Comparison of ENCODE assay signal across 27 cellular contexts in the genomic region with DNA sequence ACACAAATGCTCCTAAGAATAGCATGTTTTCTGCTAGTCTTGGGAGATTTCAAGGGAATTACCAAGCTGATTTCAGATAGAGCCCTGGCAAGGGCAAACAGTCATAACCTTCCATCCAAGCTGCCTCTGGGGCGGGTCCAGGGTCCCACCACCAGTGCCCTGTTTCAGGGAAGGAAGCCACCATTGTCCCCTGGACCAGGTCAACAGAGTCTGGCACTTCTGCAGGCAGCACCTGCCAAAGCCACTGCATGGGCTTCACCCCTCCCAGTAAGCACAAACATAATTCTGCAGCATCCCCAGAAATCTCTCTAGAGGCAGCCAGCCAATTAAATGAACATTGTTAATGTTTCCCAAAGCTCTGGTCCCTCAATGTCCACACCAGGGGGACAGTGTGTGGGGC.
"Had no signal": no experiment of that assay in that cellular context is flagged by ENCODE, and none has a peak within 500 bp of the region (broad histone marks: within the 10 kb centered on the region; RNA-seq: fewer than 3 reads in every experiment).

No MANE protein-coding gene starts in this region.

- H3K27me3 ChIP-seq: stomach, suprapubic skin, testis, thyroid gland, tibial artery, tibial nerve, transverse colon, upper lobe of left lung, upper lobe of right lung, uterus, vagina had no signal

- ATAC-seq: stimulated activated effector memory CD8-positive, alpha-beta T cell treated with anti-CD3 and anti-CD28 coated beads, Interleukin-12 subunit alpha, Interleukin-12 subunit beta, amount 100 ng/mL, for 72 hours; stimulated activated memory B cell treated with anti-CD40 and anti-IgM and Interleukin-4, amounts not matched to agents 10 μg/mL and 1 μg/mL and 100 μg/mL, for 72 hours; stimulated activated naive B cell treated with anti-CD40 and anti-IgM and Interleukin-4, amounts not matched to agents 10 μg/mL and 1 μg/mL and 100 μg/mL, for 72 hours; stimulated activated naive CD8-positive, alpha-beta T cell treated with anti-CD3 and anti-CD28 coated beads, Interleukin-15, amount 100 ng/mL, for 72 hours; stimulated activated naive CD8-positive, alpha-beta T cell treated with anti-CD3 and anti-CD28 coated beads, Interleukin-15, Interleukin-2, amounts not matched to agents 100 U/mL and 50 U/mL, for 24 hours; upper lobe of right lung had no signal

- H3K4me1 ChIP-seq: suprapubic skin, testis, thyroid gland, tibial artery, tibial nerve, transverse colon, upper lobe of left lung, upper lobe of right lung, uterus, vagina had no signal

- DNase-seq: stimulated activated CD4-positive, alpha-beta T cell treated with anti-CD3 and anti-CD28 coated beads, Interleukin-2, amount 100 ng/mL, for 48 hours; stimulated activated CD4-positive, alpha-beta T cell treated with anti-CD3 and anti-CD28 coated beads, Interleukin-4, amount 100 ng/mL, for 1 hour; stimulated activated CD4-positive, alpha-beta T cell treated with anti-CD3 and anti-CD28 coated beads, Interleukin-4, amount 100 ng/mL, for 24 hours; stimulated activated CD4-positive, alpha-beta T cell treated with anti-CD3 and anti-CD28 coated beads, Interleukin-4, amount 100 ng/mL, for 4 hours; stimulated activated CD8-positive, alpha-beta memory T cell treated with anti-CD3 and anti-CD28 coated beads, Interleukin-4, amount 100 ng/mL, for 48 hours; stimulated activated naive B cell treated with anti-CD40 and anti-IgM and Interleukin-4, amounts not matched to agents 10 μg/mL and 1 μg/mL and 100 μg/mL, for 72 hours; stimulated activated naive CD4-positive, alpha-beta T cell; stimulated activated naive CD4-positive, alpha-beta T cell treated with Interleukin-2 at 50 U/mL for 16 hours; stimulated activated naive CD8-positive, alpha-beta T cell treated with anti-CD3 and anti-CD28 coated beads, Interleukin-15, amount 100 ng/mL, for 72 hours; stimulated activated naive CD8-positive, alpha-beta T cell treated with anti-CD3 and anti-CD28 coated beads, Interleukin-15, Interleukin-2, amounts not matched to agents 100 U/mL and 50 U/mL, for 24 hours; stomach; substantia nigra; testis; thyroid gland; tibial artery; transverse colon; trophoblast cell; upper lobe of left lung; upper lobe of right lung; uterus had no signal

- H3K4me3 ChIP-seq: stomach, suprapubic skin, testis, thoracic aorta, thyroid gland, tibial artery, tibial nerve, transverse colon, upper lobe of left lung, upper lobe of right lung, uterus, vagina had no signal

- H3K27ac ChIP-seq: stomach, suprapubic skin, testis, thoracic aorta, thyroid gland, tibial artery, tibial nerve, transverse colon, upper lobe of left lung, upper lobe of right lung, uterus, vagina had no signal

- H3K36me3 ChIP-seq: stomach, suprapubic skin, thoracic aorta, thyroid gland, tibial artery, tibial nerve, transverse colon, upper lobe of left lung, upper lobe of right lung, uterus, vagina had no signal

- H3K9me3 ChIP-seq: suprapubic skin, testis, thoracic aorta, thyroid gland, upper lobe of right lung, uterus, vagina had no signal

- FAIRE-seq: urothelium cell line had no signal
